In the genomic region with DNA sequence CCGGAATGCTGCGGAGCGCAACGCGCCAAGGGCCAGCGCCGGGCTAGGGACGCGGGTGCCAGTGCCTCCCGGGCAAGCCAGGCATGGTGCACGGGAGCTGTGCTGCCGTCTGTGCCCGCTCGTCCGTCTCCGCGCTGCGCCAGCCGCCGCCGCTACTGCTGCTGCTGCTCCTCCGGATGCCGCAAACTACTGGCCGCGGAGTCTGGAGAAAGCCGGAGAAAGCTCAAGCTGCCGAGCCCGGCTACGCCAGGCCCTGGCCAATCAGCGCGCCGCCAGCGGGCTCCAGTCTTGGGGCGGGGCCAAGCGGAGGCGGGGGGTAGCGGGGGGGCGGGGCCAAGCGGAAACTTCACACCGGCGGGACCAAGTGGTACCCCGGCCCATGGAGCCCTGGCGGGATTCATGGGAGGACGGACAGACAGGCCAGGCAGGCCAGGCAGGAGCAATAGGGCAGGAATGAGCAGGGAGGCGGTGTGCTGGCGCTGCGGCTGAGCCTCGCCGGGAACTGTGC, we compare ENCODE assay signal across 1 cellular context.
TF ChIP-seq lines count a peak whose summit lies in the region.

A gene with protein sequence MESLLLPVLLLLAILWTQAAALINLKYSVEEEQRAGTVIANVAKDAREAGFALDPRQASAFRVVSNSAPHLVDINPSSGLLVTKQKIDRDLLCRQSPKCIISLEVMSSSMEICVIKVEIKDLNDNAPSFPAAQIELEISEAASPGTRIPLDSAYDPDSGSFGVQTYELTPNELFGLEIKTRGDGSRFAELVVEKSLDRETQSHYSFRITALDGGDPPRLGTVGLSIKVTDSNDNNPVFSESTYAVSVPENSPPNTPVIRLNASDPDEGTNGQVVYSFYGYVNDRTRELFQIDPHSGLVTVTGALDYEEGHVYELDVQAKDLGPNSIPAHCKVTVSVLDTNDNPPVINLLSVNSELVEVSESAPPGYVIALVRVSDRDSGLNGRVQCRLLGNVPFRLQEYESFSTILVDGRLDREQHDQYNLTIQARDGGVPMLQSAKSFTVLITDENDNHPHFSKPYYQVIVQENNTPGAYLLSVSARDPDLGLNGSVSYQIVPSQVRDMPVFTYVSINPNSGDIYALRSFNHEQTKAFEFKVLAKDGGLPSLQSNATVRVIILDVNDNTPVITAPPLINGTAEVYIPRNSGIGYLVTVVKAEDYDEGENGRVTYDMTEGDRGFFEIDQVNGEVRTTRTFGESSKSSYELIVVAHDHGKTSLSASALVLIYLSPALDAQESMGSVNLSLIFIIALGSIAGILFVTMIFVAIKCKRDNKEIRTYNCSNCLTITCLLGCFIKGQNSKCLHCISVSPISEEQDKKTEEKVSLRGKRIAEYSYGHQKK (N-terminal part only) (minus strand): TSS at position 191 of the 508 bp plus-strand sequence. CDS start 1,676 bp downstream, outside the sequence.

TF ChIP-seq in HCT116, 20 proteins besides CTCF, POLR2A, EP300 and RAD21 (continued from another document):
- TF ChIP-seq, protein P1, sequence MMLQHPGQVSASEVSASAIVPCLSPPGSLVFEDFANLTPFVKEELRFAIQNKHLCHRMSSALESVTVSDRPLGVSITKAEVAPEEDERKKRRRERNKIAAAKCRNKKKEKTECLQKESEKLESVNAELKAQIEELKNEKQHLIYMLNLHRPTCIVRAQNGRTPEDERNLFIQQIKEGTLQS (IDR thresholded peaks at IDR 0.05): no peak
- TF ChIP-seq CBX3 (IDR thresholded peaks at IDR 0.05; ENCODE audit: low read depth) (no peak), ZFX (IDR thresholded peaks at IDR 0.05) (no peak), EGR1 (IDR thresholded peaks at IDR 0.05; ENCODE audit: low read depth) (no peak), SIN3A (IDR thresholded peaks at IDR 0.05; ENCODE audit: low read depth) (no peak), CEBPB (IDR thresholded peaks at IDR 0.05; ENCODE audit: low read depth) (no peak), SRF (IDR thresholded peaks at IDR 0.05; ENCODE audit: low read depth) (no peak), FOSL1 (IDR thresholded peaks at IDR 0.05; ENCODE audit: low read depth) (no peak), POLR2AphosphoS5 (IDR thresholded peaks at IDR 0.05; ENCODE audit: low read depth, low read length) (no peak), SP1 (IDR thresholded peaks at IDR 0.05; ENCODE audit: low read depth) (no peak)
- TF ChIP-seq, protein P2, sequence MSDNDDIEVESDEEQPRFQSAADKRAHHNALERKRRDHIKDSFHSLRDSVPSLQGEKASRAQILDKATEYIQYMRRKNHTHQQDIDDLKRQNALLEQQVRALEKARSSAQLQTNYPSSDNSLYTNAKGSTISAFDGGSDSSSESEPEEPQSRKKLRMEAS (IDR thresholded peaks at IDR 0.05): no peak
- TF ChIP-seq, protein P3, sequence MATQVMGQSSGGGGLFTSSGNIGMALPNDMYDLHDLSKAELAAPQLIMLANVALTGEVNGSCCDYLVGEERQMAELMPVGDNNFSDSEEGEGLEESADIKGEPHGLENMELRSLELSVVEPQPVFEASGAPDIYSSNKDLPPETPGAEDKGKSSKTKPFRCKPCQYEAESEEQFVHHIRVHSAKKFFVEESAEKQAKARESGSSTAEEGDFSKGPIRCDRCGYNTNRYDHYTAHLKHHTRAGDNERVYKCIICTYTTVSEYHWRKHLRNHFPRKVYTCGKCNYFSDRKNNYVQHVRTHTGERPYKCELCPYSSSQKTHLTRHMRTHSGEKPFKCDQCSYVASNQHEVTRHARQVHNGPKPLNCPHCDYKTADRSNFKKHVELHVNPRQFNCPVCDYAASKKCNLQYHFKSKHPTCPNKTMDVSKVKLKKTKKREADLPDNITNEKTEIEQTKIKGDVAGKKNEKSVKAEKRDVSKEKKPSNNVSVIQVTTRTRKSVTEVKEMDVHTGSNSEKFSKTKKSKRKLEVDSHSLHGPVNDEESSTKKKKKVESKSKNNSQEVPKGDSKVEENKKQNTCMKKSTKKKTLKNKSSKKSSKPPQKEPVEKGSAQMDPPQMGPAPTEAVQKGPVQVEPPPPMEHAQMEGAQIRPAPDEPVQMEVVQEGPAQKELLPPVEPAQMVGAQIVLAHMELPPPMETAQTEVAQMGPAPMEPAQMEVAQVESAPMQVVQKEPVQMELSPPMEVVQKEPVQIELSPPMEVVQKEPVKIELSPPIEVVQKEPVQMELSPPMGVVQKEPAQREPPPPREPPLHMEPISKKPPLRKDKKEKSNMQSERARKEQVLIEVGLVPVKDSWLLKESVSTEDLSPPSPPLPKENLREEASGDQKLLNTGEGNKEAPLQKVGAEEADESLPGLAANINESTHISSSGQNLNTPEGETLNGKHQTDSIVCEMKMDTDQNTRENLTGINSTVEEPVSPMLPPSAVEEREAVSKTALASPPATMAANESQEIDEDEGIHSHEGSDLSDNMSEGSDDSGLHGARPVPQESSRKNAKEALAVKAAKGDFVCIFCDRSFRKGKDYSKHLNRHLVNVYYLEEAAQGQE (IDR thresholded peaks at IDR 0.05; ENCODE audit: low read depth): no peak
TF ChIP-seq in HCT116: peak in this region for 0.
